25 cellular contexts compared by ENCODE assay signal in genomic region chrX:107146670-107147069, GRCh38. TPM values are rescaled to one million over a fixed set of nuclear protein-coding genes. Genes with fewer than 3 reads are reported as not detected.
A peak's percentile ranks its signal among the peaks of the same experiment; 100 is the strongest.
DNase-seq lines count a peak whose midpoint lies in the region; ATAC-seq, FAIRE-seq and TF ChIP-seq lines count a peak whose summit lies in the region.
"Had no signal": no experiment of that assay in that cellular context is flagged by ENCODE, and none has a peak within 500 bp of the region (broad histone marks: within the 10 kb centered on the region; RNA-seq: fewer than 3 reads in every experiment).

No MANE protein-coding gene starts in this region.

- TF ChIP-seq CTCF in MCF 10A (IDR thresholded peaks at IDR 0.05; ENCODE audit: unreplicated experiment) (no peak), breast epithelium (IDR thresholded peaks at IDR 0.05) (no peak), brain microvascular endothelial cell (IDR thresholded peaks at IDR 0.05; ENCODE audit: low read depth, low read length, missing control alignments) (no peak), foreskin fibroblast (IDR thresholded peaks at IDR 0.05; ENCODE audit: low read depth, low read length) (no peak), WTC11 (IDR thresholded peaks at IDR 0.05) (no peak), GM13977 (IDR thresholded peaks at IDR 0.05; ENCODE audit: extremely low read depth, insufficient read depth, missing control alignments) (no peak)

- H3K36me3 ChIP-seq in breast epithelium (no peaks in the 10 kb centered on the region), brain microvascular endothelial cell (replicated peaks) (no peaks in the 10 kb centered on the region)
- H3K36me3 ChIP-seq: gastrocnemius medialis, ovary, sigmoid colon had no signal

- ATAC-seq in WTC11, result no peak
- ATAC-seq: effector memory CD8-positive, alpha-beta T cell; gastrocnemius medialis; left colon; natural killer cell; stimulated activated memory B cell treated with anti-CD40 and anti-IgM and Interleukin-4, amounts not matched to agents 10 μg/mL and 1 μg/mL and 100 μg/mL, for 72 hours had no signal

- H3K27me3 Mint-ChIP-seq in MCF 10A (ENCODE audit: insufficient read depth, unreplicated experiment) (peaks cover 53% of the 10 kb centered on the region), WTC11 (ENCODE audit: low read depth) (no peaks in the 10 kb centered on the region)
- H3K27me3 Mint-ChIP-seq: activated CD4-positive, alpha-beta T cell treated with anti-CD3 and anti-CD28 coated beads, Interleukin-2, amount 10 ng/mL, durations not matched to agents 7 days and 5 days; activated naive CD8-positive, alpha-beta T cell treated with anti-CD3 and anti-CD28 coated beads, Interleukin-2, amount 10 ng/mL, durations not matched to agents 7 days and 5 days; effector memory CD8-positive, alpha-beta T cell; stimulated activated memory B cell treated with anti-CD40 and anti-IgM and Interleukin-4, amounts not matched to agents 10 μg/mL and 1 μg/mL and 100 μg/mL, for 72 hours had no signal

- no peak overlapping the region for H3K4me3 Mint-ChIP-seq in MCF 10A (ENCODE audit: unreplicated experiment)
- no peak overlapping the region for H3K4me3 Mint-ChIP-seq in WTC11
- H3K4me3 Mint-ChIP-seq: activated CD4-positive, alpha-beta T cell treated with anti-CD3 and anti-CD28 coated beads, Interleukin-2, amount 10 ng/mL, durations not matched to agents 7 days and 5 days; activated naive CD8-positive, alpha-beta T cell treated with anti-CD3 and anti-CD28 coated beads, Interleukin-2, amount 10 ng/mL, durations not matched to agents 7 days and 5 days; effector memory CD8-positive, alpha-beta T cell; mesothelial cell of epicardium; natural killer cell; stimulated activated memory B cell treated with anti-CD40 and anti-IgM and Interleukin-4, amounts not matched to agents 10 μg/mL and 1 μg/mL and 100 μg/mL, for 72 hours had no signal

- H3K27ac Mint-ChIP-seq in MCF 10A (ENCODE audit: low read depth, unreplicated experiment) (no peak overlapping the region), WTC11 (no peak overlapping the region)
- H3K27ac Mint-ChIP-seq: activated CD4-positive, alpha-beta T cell treated with anti-CD3 and anti-CD28 coated beads, Interleukin-2, amount 10 ng/mL, durations not matched to agents 7 days and 5 days; activated naive CD8-positive, alpha-beta T cell treated with anti-CD3 and anti-CD28 coated beads, Interleukin-2, amount 10 ng/mL, durations not matched to agents 7 days and 5 days; effector memory CD8-positive, alpha-beta T cell; mesothelial cell of epicardium; natural killer cell; stimulated activated memory B cell treated with anti-CD40 and anti-IgM and Interleukin-4, amounts not matched to agents 10 μg/mL and 1 μg/mL and 100 μg/mL, for 72 hours had no signal

- H3K4me3 ChIP-seq in breast epithelium (no peak overlapping the region), brain microvascular endothelial cell (ENCODE audit: low read depth, low read length) (no peak overlapping the region), foreskin fibroblast (ENCODE audit: low read depth in 1 of 2, low read length in 2 of 2) (no peak overlapping the region)
- H3K4me3 ChIP-seq: gastrocnemius medialis, ovary, sigmoid colon had no signal

- POLR2A ChIA-PET in MCF 10A (lab: Yijun Ruan, JAX) (no interaction called here), WTC11 (lab: Charles Lee) (no interaction called here)

- H3K4me1 ChIP-seq in breast epithelium, result no peaks in the 10 kb centered on the region
- H3K4me1 ChIP-seq: gastrocnemius medialis, sigmoid colon had no signal

- peaks cover 0 to 34% of the 10 kb centered on the region in 2 donors for H3K27me3 ChIP-seq in breast epithelium
- H3K27me3 ChIP-seq in brain microvascular endothelial cell (replicated peaks), result no peaks in the 10 kb centered on the region
- H3K27me3 ChIP-seq: ovary, sigmoid colon had no signal

- TF ChIP-seq POLR2A in breast epithelium (IDR thresholded peaks at IDR 0.05), result no peak

- intact Hi-C loops in MCF 10A (cut with micrococcal nuclease), result no loop called here
- intact Hi-C loops in breast epithelium (cut with DNase I; ENCODE audit: low total_unique reads), result no loop called here

- no peaks in the 10 kb centered on the region for H3K9me3 Mint-ChIP-seq in MCF 10A (ENCODE audit: unreplicated experiment)
- H3K9me3 Mint-ChIP-seq in WTC11, result no peaks in the 10 kb centered on the region
- H3K9me3 Mint-ChIP-seq: activated CD4-positive, alpha-beta T cell treated with anti-CD3 and anti-CD28 coated beads, Interleukin-2, amount 10 ng/mL, durations not matched to agents 7 days and 5 days; activated naive CD8-positive, alpha-beta T cell treated with anti-CD3 and anti-CD28 coated beads, Interleukin-2, amount 10 ng/mL, durations not matched to agents 7 days and 5 days; effector memory CD8-positive, alpha-beta T cell; natural killer cell; stimulated activated memory B cell treated with anti-CD40 and anti-IgM and Interleukin-4, amounts not matched to agents 10 μg/mL and 1 μg/mL and 100 μg/mL, for 72 hours had no signal

- DNase-seq in MCF 10A (ENCODE audit: unreplicated experiment) (peak; percentile 57), breast epithelium (ENCODE audit: low spot score in 2 of 2) (no peak), brain microvascular endothelial cell (peak; percentile 0), foreskin fibroblast (peak; percentile 26 to 56), stromal cell of bone marrow (ENCODE audit: low read depth) (peak; percentile 7), WTC11 (ENCODE audit: low spot score) (no peak), urothelium cell line (ENCODE audit: low spot score) (no peak), GM13977 (ENCODE audit: low spot score) (no peak)
- DNase-seq: activated CD4-positive, alpha-beta T cell treated with anti-CD3 and anti-CD28 coated beads, Interleukin-2, amount 10 ng/mL, durations not matched to agents 7 days and 5 days; activated CD8-positive, alpha-beta memory T cell treated with anti-CD3 and anti-CD28 coated beads, Interleukin-2, amount 50 U/mL, for 4 hours; activated naive CD8-positive, alpha-beta T cell treated with anti-CD3 and anti-CD28 coated beads, Interleukin-2, amount 10 ng/mL, durations not matched to agents 7 days and 5 days; DND-41; effector memory CD8-positive, alpha-beta T cell; gastrocnemius medialis; left colon; natural killer cell; NCI-H1436; NCI-H526; ovary; SHP77; sigmoid colon had no signal

- no TSS peak for BruUV-seq in MCF 10A (replicated peaks; lab: Mats Ljungman, UMichigan)

- H3K27ac ChIP-seq in breast epithelium (no peak overlapping the region), brain microvascular endothelial cell (no peak overlapping the region)
- H3K27ac ChIP-seq: 22Rv1, gastrocnemius medialis, ovary, sigmoid colon had no signal

- no peaks in the 10 kb centered on the region for H3K9me3 ChIP-seq in breast epithelium
- H3K9me3 ChIP-seq: gastrocnemius medialis, ovary, sigmoid colon had no signal

- in situ Hi-C loops in brain microvascular endothelial cell (cut with HindIII; ENCODE audit: low pct_ligation_motif_present, low sequenced_read_pairs), result no loop called here
- in situ Hi-C loops in GM13977 (cut with MboI; ENCODE audit: low pct_unique_long_range_greater_than_20kb, low sequenced_read_pairs, unreplicated experiment), result no loop called here

- CTCF ChIA-PET in MCF 10A (lab: Yijun Ruan, JAX), result no interaction called here
- CTCF ChIA-PET in WTC11 (lab: Charles Lee), result no interaction called here

- no peak for FAIRE-seq in urothelium cell line (lab: Jason Lieb, UNC)

- H3K4me1 Mint-ChIP-seq in MCF 10A (ENCODE audit: insufficient read depth, unreplicated experiment) (no peaks in the 10 kb centered on the region), WTC11 (peaks cover 30% of the 10 kb centered on the region)
- H3K4me1 Mint-ChIP-seq: mesothelial cell of epicardium; natural killer cell; stimulated activated memory B cell treated with anti-CD40 and anti-IgM and Interleukin-4, amounts not matched to agents 10 μg/mL and 1 μg/mL and 100 μg/mL, for 72 hours had no signal

- H3K36me3 Mint-ChIP-seq in MCF 10A (ENCODE audit: insufficient read depth, unreplicated experiment) (no peaks in the 10 kb centered on the region), WTC11 (0 out of 2 replicates have a peak, but pooled peaks cover 3% of the 10 kb centered on the region)
- H3K36me3 Mint-ChIP-seq: activated naive CD8-positive, alpha-beta T cell treated with anti-CD3 and anti-CD28 coated beads, Interleukin-2, amount 10 ng/mL, durations not matched to agents 7 days and 5 days; natural killer cell; stimulated activated memory B cell treated with anti-CD40 and anti-IgM and Interleukin-4, amounts not matched to agents 10 μg/mL and 1 μg/mL and 100 μg/mL, for 72 hours had no signal

TF ChIP-seq in WTC11, 78 proteins besides CTCF, POLR2A, EP300 and RAD21 (continues in another document):
- TF ChIP-seq MAX (CRISPR knock-in tag; IDR thresholded peaks at IDR 0.05), result no peak
- no peak for TF ChIP-seq ZNF416 (CRISPR knock-in tag; IDR thresholded peaks at IDR 0.05)
- TF ChIP-seq STAT6 (CRISPR knock-in tag; conservative IDR thresholded peaks at IDR 0.05; ENCODE audit: low read depth), result no peak
- no peak for TF ChIP-seq NFATC4 (CRISPR knock-in tag; IDR thresholded peaks at IDR 0.05)

RNA-seq across cellular contexts. Expression of gene RBM41, which starts 28.0 kb away (rescaled TPM):
- total RNA-seq in MCF 10A (2022) (20.2 and 24.7 TPM in 2 replicates), breast epithelium (10 to 100 TPM; 12.0 to 32.5 (median 17.0) TPM), WTC11 (2021) (20.6 to 24.6 TPM (median 22.0 TPM) in 3 replicates)

RNA-seq across cellular contexts. Expression of gene NUP62CL, which starts 59.6 kb away (rescaled TPM):
- 4.8 and 7.3 TPM in 2 replicates for total RNA-seq in MCF 10A (2022)
- total RNA-seq in breast epithelium, result 1 to 10 TPM in 2 of 3 donors, under 1 TPM in 1; 0.64 to 8.5 (median 1.3) TPM
- total RNA-seq in WTC11 (2021), result 3.3 to 6.2 TPM (median 5.5 TPM) in 3 replicates
- total RNA-seq: gastrocnemius medialis had no signal

RNA-seq across cellular contexts. Expression of gene DNAAF6, which starts 59.7 kb away (rescaled TPM):
- total RNA-seq in MCF 10A (2022) (not detected in 2 replicates), breast epithelium (not detected), WTC11 (2021) (not detected in 3 replicates)
- total RNA-seq: activated CD4-positive, alpha-beta T cell treated with anti-CD3 and anti-CD28 coated beads, Interleukin-2, amount 10 ng/mL, durations not matched to agents 7 days and 5 days; activated naive CD8-positive, alpha-beta T cell treated with anti-CD3 and anti-CD28 coated beads, Interleukin-2, amount 10 ng/mL, durations not matched to agents 7 days and 5 days; gastrocnemius medialis; left colon; mesothelial cell of epicardium; natural killer cell; sigmoid colon; ureter had no signal

Comparison
In these comparisons a context has a peak if more than half of its experiments do, and no peak if none do; other contexts are left out.
1. DNase-seq: peak in MCF 10A (single experiment), brain microvascular endothelial cell (single experiment), foreskin fibroblast (2 of 2) and stromal cell of bone marrow (single experiment); none in breast epithelium (0 of 2), WTC11 (single experiment), urothelium cell line (single experiment) and GM13977 (single experiment).